18 cellular contexts compared by ENCODE assay signal in the genomic region with DNA sequence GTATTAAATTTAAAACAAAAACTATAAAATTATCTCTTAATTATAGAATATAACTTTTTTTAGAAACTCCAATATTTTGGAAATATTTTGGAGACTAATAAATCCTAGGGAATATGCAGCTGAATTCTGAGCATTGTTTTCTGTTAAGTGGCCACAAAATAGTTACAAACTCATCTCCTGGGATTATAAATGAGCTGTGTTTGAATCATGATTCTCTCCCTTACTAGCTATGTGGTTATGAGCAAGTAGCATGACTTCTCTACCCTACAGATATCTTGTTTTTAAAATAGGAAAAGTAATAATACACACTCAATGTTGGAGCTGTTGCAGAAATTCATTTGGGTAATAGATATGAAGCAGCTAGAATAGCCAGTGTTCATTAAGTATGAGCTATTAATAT.
"Had no signal": no experiment of that assay in that cellular context is flagged by ENCODE, and none has a peak within 500 bp of the region (broad histone marks: within the 10 kb centered on the region; RNA-seq: fewer than 3 reads in every experiment).

No MANE protein-coding gene starts in this region.

- H3K9me3 ChIP-seq: colonic mucosa, gastrocnemius medialis, heart right ventricle, ovary, right atrium auricular region, sigmoid colon, tibial artery, upper lobe of left lung, uterus had no signal

- DNase-seq: colonic mucosa; effector CD4-positive, alpha-beta T cell; gastrocnemius medialis; heart right ventricle; hypothalamus; kidney glomerular epithelial cell; naive thymus-derived CD8-positive, alpha-beta T cell; ovary; sigmoid colon; small intestine; stimulated activated CD4-positive, alpha-beta T cell treated with anti-CD3 and anti-CD28 coated beads, Interleukin-12 subunit alpha, Interleukin-12 subunit beta, amount 100 ng/mL, for 4 hours; stimulated activated CD4-positive, alpha-beta T cell treated with anti-CD3 and anti-CD28 coated beads, Interleukin-2, amount 100 ng/mL, for 48 hours; stimulated activated naive CD4-positive, alpha-beta T cell treated with Interleukin-2 at 50 U/mL for 16 hours; tibial artery; upper lobe of left lung; uterus had no signal

- FAIRE-seq: islet of Langerhans, small intestine had no signal

- H3K4me3 ChIP-seq: colonic mucosa, gastrocnemius medialis, heart right ventricle, ovary, right atrium auricular region, sigmoid colon, tibial artery, upper lobe of left lung, uterus had no signal

- H3K27me3 ChIP-seq: colonic mucosa, gastrocnemius medialis, heart right ventricle, ovary, right atrium auricular region, sigmoid colon, tibial artery, upper lobe of left lung, uterus had no signal

- ATAC-seq: gastrocnemius medialis; heart right ventricle; naive thymus-derived CD8-positive, alpha-beta T cell had no signal

- H3K36me3 ChIP-seq: colonic mucosa, gastrocnemius medialis, heart right ventricle, ovary, right atrium auricular region, sigmoid colon, tibial artery, upper lobe of left lung, uterus had no signal

- H3K27ac ChIP-seq: colonic mucosa, gastrocnemius medialis, heart right ventricle, ovary, right atrium auricular region, sigmoid colon, tibial artery, upper lobe of left lung, uterus had no signal

- H3K4me1 ChIP-seq: colonic mucosa, gastrocnemius medialis, heart right ventricle, right atrium auricular region, sigmoid colon, tibial artery, upper lobe of left lung, uterus had no signal
